In the genomic region with DNA sequence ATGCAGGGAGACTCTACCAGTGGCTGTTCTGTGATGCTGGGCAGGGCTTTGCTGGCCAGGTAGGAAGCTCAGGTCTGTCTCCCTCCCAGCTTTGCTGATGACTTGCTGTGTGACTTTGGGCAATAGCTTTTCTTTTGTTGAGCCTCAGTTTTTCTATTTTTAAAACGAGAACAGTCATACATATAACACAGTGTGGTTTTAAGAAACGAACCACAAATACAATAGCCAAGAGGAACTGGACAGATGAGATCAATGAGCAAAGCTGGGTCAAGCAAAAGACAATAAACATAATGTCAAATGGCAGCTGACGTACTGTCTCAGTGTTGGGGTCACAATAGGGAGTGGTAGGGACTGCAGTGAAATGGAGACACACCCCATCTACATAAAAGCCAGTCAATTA, we compare ENCODE assay signal across 28 cellular contexts. TPM values are rescaled to one million over a fixed set of nuclear protein-coding genes. Genes with fewer than 3 reads are reported as not detected.
"Had no signal": no experiment of that assay in that cellular context is flagged by ENCODE, and none has a peak within 500 bp of the region (broad histone marks: within the 10 kb centered on the region; RNA-seq: fewer than 3 reads in every experiment).

No MANE protein-coding gene starts in this region.

- FAIRE-seq: islet of Langerhans had no signal

- H3K36me3 Mint-ChIP-seq: immature natural killer cell; mesothelial cell of epicardium; naive thymus-derived CD4-positive, alpha-beta T cell; natural killer cell treated with Interleukin-12 subunit alpha and Interleukin-12 subunit beta and Interleukin-15 and Interleukin-18, amount 100 ng/mL, for 72 hours; neural progenitor cell; stimulated activated memory B cell treated with anti-CD40 and anti-IgM and Interleukin-4, amounts not matched to agents 10 μg/mL and 1 μg/mL and 100 μg/mL, for 72 hours had no signal

- H3K4me3 Mint-ChIP-seq: immature natural killer cell; mesothelial cell of epicardium; naive thymus-derived CD4-positive, alpha-beta T cell; natural killer cell treated with Interleukin-12 subunit alpha and Interleukin-12 subunit beta and Interleukin-15 and Interleukin-18, amount 100 ng/mL, for 72 hours; neural progenitor cell; stimulated activated memory B cell treated with anti-CD40 and anti-IgM and Interleukin-4, amounts not matched to agents 10 μg/mL and 1 μg/mL and 100 μg/mL, for 72 hours had no signal

- H3K4me3 ChIP-seq: left ventricle myocardium inferior, lung, neural progenitor cell, ovary, right atrium auricular region, right lobe of liver, smooth muscle cell, stomach, testis, thyroid gland, transverse colon, upper lobe of left lung, vagina had no signal

- H3K27me3 Mint-ChIP-seq: progenitor cell of endocrine pancreas; stimulated activated memory B cell treated with anti-CD40 and anti-IgM and Interleukin-4, amounts not matched to agents 10 μg/mL and 1 μg/mL and 100 μg/mL, for 72 hours had no signal

- H3K27ac ChIP-seq: left ventricle myocardium inferior, neural progenitor cell, neutrophil, ovary, right atrium auricular region, right lobe of liver, stomach, testis, thyroid gland, transverse colon, upper lobe of left lung, vagina had no signal

- H3K27ac Mint-ChIP-seq: immature natural killer cell; mesothelial cell of epicardium; naive thymus-derived CD4-positive, alpha-beta T cell; natural killer cell treated with Interleukin-12 subunit alpha and Interleukin-12 subunit beta and Interleukin-15 and Interleukin-18, amount 100 ng/mL, for 72 hours; neural progenitor cell; progenitor cell of endocrine pancreas; stimulated activated memory B cell treated with anti-CD40 and anti-IgM and Interleukin-4, amounts not matched to agents 10 μg/mL and 1 μg/mL and 100 μg/mL, for 72 hours had no signal

- H3K9me3 Mint-ChIP-seq: immature natural killer cell; natural killer cell treated with Interleukin-12 subunit alpha and Interleukin-12 subunit beta and Interleukin-15 and Interleukin-18, amount 100 ng/mL, for 72 hours; stimulated activated memory B cell treated with anti-CD40 and anti-IgM and Interleukin-4, amounts not matched to agents 10 μg/mL and 1 μg/mL and 100 μg/mL, for 72 hours had no signal

- H3K9me3 ChIP-seq: neutrophil, right lobe of liver, testis, thyroid gland, upper lobe of left lung, vagina had no signal

- DNase-seq: immature natural killer cell; left ventricle myocardium inferior; mesendoderm; naive thymus-derived CD4-positive, alpha-beta T cell; right lobe of liver; stimulated activated CD4-positive, alpha-beta T cell treated with anti-CD3 and anti-CD28 coated beads, Interleukin-1b, Interleukin-23, amount 100 ng/mL, for 48 hours; stimulated activated CD4-positive, alpha-beta T cell treated with anti-CD3 and anti-CD28 coated beads, Interleukin-2, amount 100 ng/mL, for 48 hours; stimulated activated CD4-positive, alpha-beta T cell treated with anti-CD3 and anti-CD28 coated beads, Interleukin-4, amount 100 ng/mL, for 4 hours; stimulated activated CD8-positive, alpha-beta memory T cell treated with anti-CD3 and anti-CD28 coated beads, Interleukin-4, amount 100 ng/mL, for 48 hours; stimulated activated naive CD8-positive, alpha-beta T cell treated with anti-CD3 and anti-CD28 coated beads, Interleukin-15, Interleukin-2, amounts not matched to agents 100 U/mL and 50 U/mL, for 24 hours; stomach; transverse colon; upper lobe of left lung had no signal

- H3K4me1 ChIP-seq: neural progenitor cell, right lobe of liver, stomach, testis, thyroid gland, upper lobe of left lung had no signal

- H3K4me2 ChIP-seq: neural progenitor cell, smooth muscle cell had no signal

- H2AFZ ChIP-seq: neural progenitor cell had no signal

- H3K9ac ChIP-seq: neural progenitor cell had no signal

- H3K4me1 Mint-ChIP-seq: immature natural killer cell; naive thymus-derived CD4-positive, alpha-beta T cell; neural progenitor cell; stimulated activated memory B cell treated with anti-CD40 and anti-IgM and Interleukin-4, amounts not matched to agents 10 μg/mL and 1 μg/mL and 100 μg/mL, for 72 hours had no signal

- H3K27me3 ChIP-seq: neural progenitor cell, neutrophil, ovary, right atrium auricular region, right lobe of liver, stomach, testis, thyroid gland, transverse colon, upper lobe of left lung, vagina had no signal

- H3K36me3 ChIP-seq: left ventricle myocardium inferior, neural progenitor cell, neutrophil, ovary, right atrium auricular region, right lobe of liver, stomach, thyroid gland, transverse colon, upper lobe of left lung, vagina had no signal

- ATAC-seq: naive thymus-derived CD4-positive, alpha-beta T cell; natural killer cell treated with Interleukin-12 subunit alpha and Interleukin-12 subunit beta and Interleukin-15 and Interleukin-18, amount 100 ng/mL, for 72 hours; right lobe of liver; stimulated activated memory B cell treated with anti-CD40 and anti-IgM and Interleukin-4, amounts not matched to agents 10 μg/mL and 1 μg/mL and 100 μg/mL, for 72 hours; stimulated activated naive CD8-positive, alpha-beta T cell treated with anti-CD3 and anti-CD28 coated beads, Interleukin-15, Interleukin-2, amounts not matched to agents 100 U/mL and 50 U/mL, for 24 hours had no signal

RNA-seq across cellular contexts. Expression of a gene that starts 20.2 kb away (rescaled TPM):
- total RNA-seq: myocyte had no signal
- polyA plus RNA-seq: naive thymus-derived CD4-positive, alpha-beta T cell had no signal
